In genomic region chr2:190469770-190470169, GRCh38 we compare ENCODE assay signal across 8 cellular contexts.
A peak's percentile ranks its signal among the peaks of the same experiment; 100 is the strongest.
DNase-seq lines count a peak whose midpoint lies in the region; ATAC-seq and TF ChIP-seq lines count a peak whose summit lies in the region.

No MANE protein-coding gene starts in this region.

- no peaks in the 10 kb centered on the region for H3K27me3 Mint-ChIP-seq in activated CD4-positive, alpha-beta memory T cell treated with anti-CD3 and anti-CD28 coated beads for 36 hours

- H3K36me3 Mint-ChIP-seq in activated CD4-positive, alpha-beta memory T cell treated with anti-CD3 and anti-CD28 coated beads for 36 hours = peaks cover 38% of the 10 kb centered on the region

- H3K36me3 ChIP-seq in mucosa of descending colon (ENCODE audit: low read depth) = no peaks in the 10 kb centered on the region

- peak; percentile 96 for DNase-seq in DMS79 (lab: John Stamatoyannopoulos, UW)
- peak; percentile 77 for DNase-seq in NCI-H2171 (lab: John Stamatoyannopoulos, UW)
- peak; percentile 87 to 93 for DNase-seq in cardiac fibroblast (ENCODE audit: low read depth in 2 of 2)
- DNase-seq in mucosa of descending colon = peak in 1 of 3 donors; percentile 64
- DNase-seq in inferior parietal cortex (ENCODE audit: extremely low spot score) = no peak
- DNase-seq in activated CD4-positive, alpha-beta memory T cell treated with anti-CD3 and anti-CD28 coated beads for 36 hours = no peak

- peaks cover 47% of the 10 kb centered on the region for H3K4me1 ChIP-seq in mucosa of descending colon (ENCODE audit: low read depth)

- TF ChIP-seq CTCF in cardiac fibroblast (IDR thresholded peaks at IDR 0.05; ENCODE audit: low read depth, low read length) (no peak), mucosa of descending colon (IDR thresholded peaks at IDR 0.05) (no peak)

- CTCF ChIA-PET in activated CD4-positive, alpha-beta memory T cell treated with anti-CD3 and anti-CD28 coated beads for 36 hours (lab: Charles Lee) = no interaction called here

- intact Hi-C loops in mucosa of descending colon (cut with DNase I, micrococcal nuclease) = no loop called here
- intact Hi-C loops in activated CD4-positive, alpha-beta memory T cell treated with anti-CD3 and anti-CD28 coated beads for 36 hours (cut with micrococcal nuclease) = no loop called here

- ATAC-seq in mucosa of descending colon = peak; percentile 94
- no peak for ATAC-seq in HG03342 (IDR thresholded peaks at IDR 0.05; ENCODE audit: unreplicated experiment)
- ATAC-seq in GM18861 (IDR thresholded peaks at IDR 0.05; ENCODE audit: unreplicated experiment) = no peak

- H3K9me3 ChIP-seq in mucosa of descending colon = no peaks in the 10 kb centered on the region

- H3K4me3 ChIP-seq in cardiac fibroblast (replicated peaks in 1 of 2; ENCODE audit: low read depth in 2 of 2, low read length in 2 of 2) = no peak overlapping the region
- H3K4me3 ChIP-seq in mucosa of descending colon = no peak overlapping the region

- peaks cover 35% of the 10 kb centered on the region for H3K4me1 Mint-ChIP-seq in activated CD4-positive, alpha-beta memory T cell treated with anti-CD3 and anti-CD28 coated beads for 36 hours (ENCODE audit: low read depth)

- POLR2A ChIA-PET in activated CD4-positive, alpha-beta memory T cell treated with anti-CD3 and anti-CD28 coated beads for 36 hours (lab: Charles Lee) = no interaction called here

- no peak overlapping the region for H3K27ac Mint-ChIP-seq in activated CD4-positive, alpha-beta memory T cell treated with anti-CD3 and anti-CD28 coated beads for 36 hours

- no peak overlapping the region for H3K4me3 Mint-ChIP-seq in activated CD4-positive, alpha-beta memory T cell treated with anti-CD3 and anti-CD28 coated beads for 36 hours

- peaks cover 7% of the 10 kb centered on the region for H3K9me3 Mint-ChIP-seq in activated CD4-positive, alpha-beta memory T cell treated with anti-CD3 and anti-CD28 coated beads for 36 hours

Comparison
In these comparisons a context has a peak if more than half of its experiments do, and no peak if none do; other contexts are left out.
1. DNase-seq: peak in DMS79 (single experiment), NCI-H2171 (single experiment) and cardiac fibroblast (2 of 2); none in inferior parietal cortex (single experiment) and activated CD4-positive, alpha-beta memory T cell treated with anti-CD3 and anti-CD28 coated beads for 36 hours (single experiment).